Comparison of ENCODE assay signal across 8 cellular contexts in the genomic region with DNA sequence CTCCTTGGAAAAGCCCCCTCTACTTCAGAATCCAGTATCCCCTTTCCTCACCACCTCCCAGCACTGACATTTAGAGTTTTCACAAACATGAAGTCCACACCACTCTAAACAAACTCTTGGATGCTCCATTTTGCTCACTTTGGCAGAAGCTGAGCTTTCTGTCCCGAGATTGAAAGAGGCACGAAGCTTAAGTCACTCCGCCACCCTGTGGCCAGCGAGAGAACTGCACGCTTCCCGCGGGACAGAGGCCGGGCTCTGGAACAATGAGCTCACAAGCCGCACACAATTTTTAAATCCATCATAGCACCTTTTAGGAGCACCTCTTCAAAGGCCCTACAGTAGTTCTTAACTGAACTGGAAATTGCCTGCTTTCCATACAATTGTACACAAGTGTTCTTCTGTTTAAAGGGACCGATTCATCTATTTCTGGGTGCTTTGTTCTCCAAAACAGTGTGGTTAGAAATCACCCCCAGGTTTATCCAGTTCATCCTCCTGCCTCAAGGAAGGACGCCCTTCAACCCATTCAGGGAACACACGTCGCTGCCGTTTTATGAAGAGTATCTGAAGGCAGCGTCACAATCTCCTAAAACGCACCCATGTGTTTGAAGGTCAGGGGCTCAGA.
DNase-seq lines count a peak whose midpoint lies in the region; ATAC-seq, FAIRE-seq and TF ChIP-seq lines count a peak whose summit lies in the region.

No MANE protein-coding gene starts in this region.

- no peak for ATAC-seq in HG03095 (IDR thresholded peaks at IDR 0.05; ENCODE audit: unreplicated experiment)

- FAIRE-seq in endometrium (lab: Jason Lieb, UNC) = peak; percentile 74

- TF ChIP-seq CTCF in GM12865 (IDR thresholded peaks at IDR 0.05; ENCODE audit: insufficient read depth, low read depth, low read length, missing control alignments) = peak; percentile 91

- DNase-seq in GM12865 (ENCODE audit: low read depth) (peak; percentile 77), HT-29 (ENCODE audit: low spot score) (peak; percentile 92), NOMO-1 treated with dmso at 0.1 percent for 144 hours (lab: John Stamatoyannopoulos, UW; ENCODE audit: unreplicated experiment) (peak; percentile 6), mucosa of gallbladder (ENCODE audit: low spot score) (peak; percentile 85)
- DNase-seq in activated CD8-positive, alpha-beta memory T cell treated with anti-CD3 and anti-CD28 coated beads for 48 hours (ENCODE audit: low read depth in 2 of 3, low spot score in 2 of 3) = peak; percentile 30 to 69 (median 67)
- peak; percentile 65 for DNase-seq in stimulated activated CD8-positive, alpha-beta memory T cell treated with anti-CD3 and anti-CD28 coated beads, Interleukin-4, amount 100 ng/mL, for 24 hours (ENCODE audit: low read depth)

- no peak overlapping the region for H3K4me3 ChIP-seq in GM12865 (ENCODE audit: low read depth, low read length)

Comparison
In these comparisons a context has a peak if more than half of its experiments do, and no peak if none do; other contexts are left out.
1. DNase-seq: peak in every context shown above with its lines; median percentile 92 in HT-29; 85 in mucosa of gallbladder; 77 in GM12865; 67 in activated CD8-positive, alpha-beta memory T cell treated with anti-CD3 and anti-CD28 coated beads for 48 hours; 65 in stimulated activated CD8-positive, alpha-beta memory T cell treated with anti-CD3 and anti-CD28 coated beads, Interleukin-4, amount 100 ng/mL, for 24 hours; 6 in NOMO-1 treated with dmso at 0.1 percent for 144 hours.